In the genomic region with DNA sequence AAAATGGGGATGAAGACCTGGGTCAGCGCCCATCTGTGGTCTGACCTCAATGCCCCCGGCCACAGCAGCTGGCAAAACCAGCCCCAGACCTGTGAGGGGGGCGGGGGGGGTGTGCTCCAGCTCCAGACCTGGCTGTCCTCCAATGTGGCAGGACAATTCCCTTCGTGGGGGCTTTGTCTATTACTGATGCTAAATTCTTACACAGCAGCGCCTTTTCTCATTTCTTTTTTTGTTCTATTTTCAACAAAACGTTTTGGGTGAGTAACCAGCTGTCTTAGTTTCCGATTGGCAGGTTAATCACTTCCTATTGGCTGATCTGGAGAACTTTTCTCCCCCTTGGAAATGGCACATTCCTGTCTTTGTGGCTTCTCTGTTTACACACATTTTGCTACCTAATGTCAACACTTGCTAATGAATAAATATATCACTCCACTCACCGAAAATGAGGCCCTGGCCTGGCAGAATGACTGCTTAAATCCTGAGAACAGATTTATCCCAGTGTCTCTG, we compare ENCODE assay signal across 1 cellular context.
TF ChIP-seq lines count a peak whose summit lies in the region.

No MANE protein-coding gene starts in this region.

TF ChIP-seq in HepG2, 621 proteins besides CTCF, POLR2A, EP300 and RAD21 (continued from another document and continues in another):
- TF ChIP-seq, protein P1, sequence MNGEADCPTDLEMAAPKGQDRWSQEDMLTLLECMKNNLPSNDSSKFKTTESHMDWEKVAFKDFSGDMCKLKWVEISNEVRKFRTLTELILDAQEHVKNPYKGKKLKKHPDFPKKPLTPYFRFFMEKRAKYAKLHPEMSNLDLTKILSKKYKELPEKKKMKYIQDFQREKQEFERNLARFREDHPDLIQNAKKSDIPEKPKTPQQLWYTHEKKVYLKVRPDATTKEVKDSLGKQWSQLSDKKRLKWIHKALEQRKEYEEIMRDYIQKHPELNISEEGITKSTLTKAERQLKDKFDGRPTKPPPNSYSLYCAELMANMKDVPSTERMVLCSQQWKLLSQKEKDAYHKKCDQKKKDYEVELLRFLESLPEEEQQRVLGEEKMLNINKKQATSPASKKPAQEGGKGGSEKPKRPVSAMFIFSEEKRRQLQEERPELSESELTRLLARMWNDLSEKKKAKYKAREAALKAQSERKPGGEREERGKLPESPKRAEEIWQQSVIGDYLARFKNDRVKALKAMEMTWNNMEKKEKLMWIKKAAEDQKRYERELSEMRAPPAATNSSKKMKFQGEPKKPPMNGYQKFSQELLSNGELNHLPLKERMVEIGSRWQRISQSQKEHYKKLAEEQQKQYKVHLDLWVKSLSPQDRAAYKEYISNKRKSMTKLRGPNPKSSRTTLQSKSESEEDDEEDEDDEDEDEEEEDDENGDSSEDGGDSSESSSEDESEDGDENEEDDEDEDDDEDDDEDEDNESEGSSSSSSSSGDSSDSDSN (CRISPR knock-in tag; IDR thresholded peaks at IDR 0.05): no peak
- TF ChIP-seq, protein P2, sequence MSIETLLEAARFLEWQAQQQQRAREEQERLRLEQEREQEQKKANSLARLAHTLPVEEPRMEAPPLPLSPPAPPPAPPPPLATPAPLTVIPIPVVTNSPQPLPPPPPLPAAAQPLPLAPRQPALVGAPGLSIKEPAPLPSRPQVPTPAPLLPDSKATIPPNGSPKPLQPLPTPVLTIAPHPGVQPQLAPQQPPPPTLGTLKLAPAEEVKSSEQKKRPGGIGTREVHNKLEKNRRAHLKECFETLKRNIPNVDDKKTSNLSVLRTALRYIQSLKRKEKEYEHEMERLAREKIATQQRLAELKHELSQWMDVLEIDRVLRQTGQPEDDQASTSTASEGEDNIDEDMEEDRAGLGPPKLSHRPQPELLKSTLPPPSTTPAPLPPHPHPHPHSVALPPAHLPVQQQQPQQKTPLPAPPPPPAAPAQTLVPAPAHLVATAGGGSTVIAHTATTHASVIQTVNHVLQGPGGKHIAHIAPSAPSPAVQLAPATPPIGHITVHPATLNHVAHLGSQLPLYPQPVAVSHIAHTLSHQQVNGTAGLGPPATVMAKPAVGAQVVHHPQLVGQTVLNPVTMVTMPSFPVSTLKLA (IDR thresholded peaks at IDR 0.05): 0 out of 2 replicates have a peak, but pooled peaks have one; percentile 15
- TF ChIP-seq, protein P3, sequence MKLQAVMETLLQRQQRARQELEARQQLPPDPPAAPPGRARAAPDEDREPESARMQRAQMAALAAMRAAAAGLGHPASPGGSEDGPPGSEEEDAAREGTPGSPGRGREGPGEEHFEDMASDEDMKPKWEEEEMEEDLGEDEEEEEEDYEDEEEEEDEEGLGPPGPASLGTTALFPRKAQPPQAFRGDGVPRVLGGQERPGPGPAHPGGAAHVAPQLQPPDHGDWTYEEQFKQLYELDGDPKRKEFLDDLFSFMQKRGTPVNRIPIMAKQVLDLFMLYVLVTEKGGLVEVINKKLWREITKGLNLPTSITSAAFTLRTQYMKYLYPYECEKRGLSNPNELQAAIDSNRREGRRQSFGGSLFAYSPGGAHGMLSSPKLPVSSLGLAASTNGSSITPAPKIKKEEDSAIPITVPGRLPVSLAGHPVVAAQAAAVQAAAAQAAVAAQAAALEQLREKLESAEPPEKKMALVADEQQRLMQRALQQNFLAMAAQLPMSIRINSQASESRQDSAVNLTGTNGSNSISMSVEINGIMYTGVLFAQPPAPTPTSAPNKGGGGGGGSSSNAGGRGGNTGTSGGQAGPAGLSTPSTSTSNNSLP (IDR thresholded peaks at IDR 0.05; ENCODE audit: low read depth, low read length): peak; percentile 87
- TF ChIP-seq ETV5 (CRISPR knock-in tag; IDR thresholded peaks at IDR 0.05; ENCODE audit: borderline replicate concordance): peak; percentile 17; the same call in 1 of the 2 replicates
- TF ChIP-seq, protein P4, sequence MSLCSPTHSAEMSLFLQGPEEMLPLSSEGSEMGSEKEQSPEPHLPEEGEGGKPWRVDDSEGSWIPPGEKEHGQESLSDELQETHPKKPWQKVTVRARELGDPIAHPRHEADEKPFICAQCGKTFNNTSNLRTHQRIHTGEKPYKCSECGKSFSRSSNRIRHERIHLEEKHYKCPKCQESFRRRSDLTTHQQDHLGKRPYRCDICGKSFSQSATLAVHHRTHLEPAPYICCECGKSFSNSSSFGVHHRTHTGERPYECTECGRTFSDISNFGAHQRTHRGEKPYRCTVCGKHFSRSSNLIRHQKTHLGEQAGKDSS (CRISPR knock-in tag; IDR thresholded peaks at IDR 0.05; ENCODE audit: borderline replicate concordance, low read depth): no peak
- TF ChIP-seq MATR3 (CRISPR knock-in tag; IDR thresholded peaks at IDR 0.05): no peak
- TF ChIP-seq, protein P5, sequence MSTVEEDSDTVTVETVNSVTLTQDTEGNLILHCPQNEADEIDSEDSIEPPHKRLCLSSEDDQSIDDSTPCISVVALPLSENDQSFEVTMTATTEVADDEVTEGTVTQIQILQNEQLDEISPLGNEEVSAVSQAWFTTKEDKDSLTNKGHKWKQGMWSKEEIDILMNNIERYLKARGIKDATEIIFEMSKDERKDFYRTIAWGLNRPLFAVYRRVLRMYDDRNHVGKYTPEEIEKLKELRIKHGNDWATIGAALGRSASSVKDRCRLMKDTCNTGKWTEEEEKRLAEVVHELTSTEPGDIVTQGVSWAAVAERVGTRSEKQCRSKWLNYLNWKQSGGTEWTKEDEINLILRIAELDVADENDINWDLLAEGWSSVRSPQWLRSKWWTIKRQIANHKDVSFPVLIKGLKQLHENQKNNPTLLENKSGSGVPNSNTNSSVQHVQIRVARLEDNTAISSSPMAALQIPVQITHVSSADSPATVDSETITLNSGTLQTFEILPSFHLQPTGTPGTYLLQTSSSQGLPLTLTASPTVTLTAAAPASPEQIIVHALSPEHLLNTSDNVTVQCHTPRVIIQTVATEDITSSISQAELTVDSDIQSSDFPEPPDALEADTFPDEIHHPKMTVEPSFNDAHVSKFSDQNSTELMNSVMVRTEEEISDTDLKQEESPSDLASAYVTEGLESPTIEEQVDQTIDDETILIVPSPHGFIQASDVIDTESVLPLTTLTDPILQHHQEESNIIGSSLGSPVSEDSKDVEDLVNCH (CRISPR knock-in tag; IDR thresholded peaks at IDR 0.05): no peak
- no peak for TF ChIP-seq SYNCRIP (IDR thresholded peaks at IDR 0.05; ENCODE audit: insufficient read depth, low read depth, low read length)
- no peak for TF ChIP-seq KDM3A (CRISPR knock-in tag; IDR thresholded peaks at IDR 0.05; ENCODE audit: low read depth)
- TF ChIP-seq, protein P6, sequence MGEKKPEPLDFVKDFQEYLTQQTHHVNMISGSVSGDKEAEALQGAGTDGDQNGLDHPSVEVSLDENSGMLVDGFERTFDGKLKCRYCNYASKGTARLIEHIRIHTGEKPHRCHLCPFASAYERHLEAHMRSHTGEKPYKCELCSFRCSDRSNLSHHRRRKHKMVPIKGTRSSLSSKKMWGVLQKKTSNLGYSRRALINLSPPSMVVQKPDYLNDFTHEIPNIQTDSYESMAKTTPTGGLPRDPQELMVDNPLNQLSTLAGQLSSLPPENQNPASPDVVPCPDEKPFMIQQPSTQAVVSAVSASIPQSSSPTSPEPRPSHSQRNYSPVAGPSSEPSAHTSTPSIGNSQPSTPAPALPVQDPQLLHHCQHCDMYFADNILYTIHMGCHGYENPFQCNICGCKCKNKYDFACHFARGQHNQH (CRISPR knock-in tag; IDR thresholded peaks at IDR 0.05): no peak
- TF ChIP-seq FOXJ3 (CRISPR knock-in tag; IDR thresholded peaks at IDR 0.05; ENCODE audit: borderline replicate concordance): peak; percentile 49; the same call in 1 of the 2 replicates
- TF ChIP-seq IRF2 (CRISPR knock-in tag; IDR thresholded peaks at IDR 0.05): no peak
- TF ChIP-seq ZNF224 (CRISPR knock-in tag; IDR thresholded peaks at IDR 0.05): no peak
- TF ChIP-seq TRIM24 (CRISPR knock-in tag; IDR thresholded peaks at IDR 0.05): no peak
- TF ChIP-seq ZBTB38 (CRISPR knock-in tag; IDR thresholded peaks at IDR 0.05): no peak
- TF ChIP-seq ZFP90 (CRISPR knock-in tag; IDR thresholded peaks at IDR 0.05; ENCODE audit: borderline replicate concordance): peak; percentile 48; the same call in 1 of the 2 replicates
- TF ChIP-seq, protein P7, sequence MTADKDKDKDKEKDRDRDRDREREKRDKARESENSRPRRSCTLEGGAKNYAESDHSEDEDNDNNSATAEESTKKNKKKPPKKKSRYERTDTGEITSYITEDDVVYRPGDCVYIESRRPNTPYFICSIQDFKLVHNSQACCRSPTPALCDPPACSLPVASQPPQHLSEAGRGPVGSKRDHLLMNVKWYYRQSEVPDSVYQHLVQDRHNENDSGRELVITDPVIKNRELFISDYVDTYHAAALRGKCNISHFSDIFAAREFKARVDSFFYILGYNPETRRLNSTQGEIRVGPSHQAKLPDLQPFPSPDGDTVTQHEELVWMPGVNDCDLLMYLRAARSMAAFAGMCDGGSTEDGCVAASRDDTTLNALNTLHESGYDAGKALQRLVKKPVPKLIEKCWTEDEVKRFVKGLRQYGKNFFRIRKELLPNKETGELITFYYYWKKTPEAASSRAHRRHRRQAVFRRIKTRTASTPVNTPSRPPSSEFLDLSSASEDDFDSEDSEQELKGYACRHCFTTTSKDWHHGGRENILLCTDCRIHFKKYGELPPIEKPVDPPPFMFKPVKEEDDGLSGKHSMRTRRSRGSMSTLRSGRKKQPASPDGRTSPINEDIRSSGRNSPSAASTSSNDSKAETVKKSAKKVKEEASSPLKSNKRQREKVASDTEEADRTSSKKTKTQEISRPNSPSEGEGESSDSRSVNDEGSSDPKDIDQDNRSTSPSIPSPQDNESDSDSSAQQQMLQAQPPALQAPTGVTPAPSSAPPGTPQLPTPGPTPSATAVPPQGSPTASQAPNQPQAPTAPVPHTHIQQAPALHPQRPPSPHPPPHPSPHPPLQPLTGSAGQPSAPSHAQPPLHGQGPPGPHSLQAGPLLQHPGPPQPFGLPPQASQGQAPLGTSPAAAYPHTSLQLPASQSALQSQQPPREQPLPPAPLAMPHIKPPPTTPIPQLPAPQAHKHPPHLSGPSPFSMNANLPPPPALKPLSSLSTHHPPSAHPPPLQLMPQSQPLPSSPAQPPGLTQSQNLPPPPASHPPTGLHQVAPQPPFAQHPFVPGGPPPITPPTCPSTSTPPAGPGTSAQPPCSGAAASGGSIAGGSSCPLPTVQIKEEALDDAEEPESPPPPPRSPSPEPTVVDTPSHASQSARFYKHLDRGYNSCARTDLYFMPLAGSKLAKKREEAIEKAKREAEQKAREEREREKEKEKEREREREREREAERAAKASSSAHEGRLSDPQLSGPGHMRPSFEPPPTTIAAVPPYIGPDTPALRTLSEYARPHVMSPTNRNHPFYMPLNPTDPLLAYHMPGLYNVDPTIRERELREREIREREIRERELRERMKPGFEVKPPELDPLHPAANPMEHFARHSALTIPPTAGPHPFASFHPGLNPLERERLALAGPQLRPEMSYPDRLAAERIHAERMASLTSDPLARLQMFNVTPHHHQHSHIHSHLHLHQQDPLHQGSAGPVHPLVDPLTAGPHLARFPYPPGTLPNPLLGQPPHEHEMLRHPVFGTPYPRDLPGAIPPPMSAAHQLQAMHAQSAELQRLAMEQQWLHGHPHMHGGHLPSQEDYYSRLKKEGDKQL (CRISPR knock-in tag; IDR thresholded peaks at IDR 0.05; ENCODE audit: low read depth): 0 out of 2 replicates have a peak, but pooled peaks have one; percentile 14
- no peak for TF ChIP-seq ZNF335 (CRISPR knock-in tag; IDR thresholded peaks at IDR 0.05)
- TF ChIP-seq, protein P8, sequence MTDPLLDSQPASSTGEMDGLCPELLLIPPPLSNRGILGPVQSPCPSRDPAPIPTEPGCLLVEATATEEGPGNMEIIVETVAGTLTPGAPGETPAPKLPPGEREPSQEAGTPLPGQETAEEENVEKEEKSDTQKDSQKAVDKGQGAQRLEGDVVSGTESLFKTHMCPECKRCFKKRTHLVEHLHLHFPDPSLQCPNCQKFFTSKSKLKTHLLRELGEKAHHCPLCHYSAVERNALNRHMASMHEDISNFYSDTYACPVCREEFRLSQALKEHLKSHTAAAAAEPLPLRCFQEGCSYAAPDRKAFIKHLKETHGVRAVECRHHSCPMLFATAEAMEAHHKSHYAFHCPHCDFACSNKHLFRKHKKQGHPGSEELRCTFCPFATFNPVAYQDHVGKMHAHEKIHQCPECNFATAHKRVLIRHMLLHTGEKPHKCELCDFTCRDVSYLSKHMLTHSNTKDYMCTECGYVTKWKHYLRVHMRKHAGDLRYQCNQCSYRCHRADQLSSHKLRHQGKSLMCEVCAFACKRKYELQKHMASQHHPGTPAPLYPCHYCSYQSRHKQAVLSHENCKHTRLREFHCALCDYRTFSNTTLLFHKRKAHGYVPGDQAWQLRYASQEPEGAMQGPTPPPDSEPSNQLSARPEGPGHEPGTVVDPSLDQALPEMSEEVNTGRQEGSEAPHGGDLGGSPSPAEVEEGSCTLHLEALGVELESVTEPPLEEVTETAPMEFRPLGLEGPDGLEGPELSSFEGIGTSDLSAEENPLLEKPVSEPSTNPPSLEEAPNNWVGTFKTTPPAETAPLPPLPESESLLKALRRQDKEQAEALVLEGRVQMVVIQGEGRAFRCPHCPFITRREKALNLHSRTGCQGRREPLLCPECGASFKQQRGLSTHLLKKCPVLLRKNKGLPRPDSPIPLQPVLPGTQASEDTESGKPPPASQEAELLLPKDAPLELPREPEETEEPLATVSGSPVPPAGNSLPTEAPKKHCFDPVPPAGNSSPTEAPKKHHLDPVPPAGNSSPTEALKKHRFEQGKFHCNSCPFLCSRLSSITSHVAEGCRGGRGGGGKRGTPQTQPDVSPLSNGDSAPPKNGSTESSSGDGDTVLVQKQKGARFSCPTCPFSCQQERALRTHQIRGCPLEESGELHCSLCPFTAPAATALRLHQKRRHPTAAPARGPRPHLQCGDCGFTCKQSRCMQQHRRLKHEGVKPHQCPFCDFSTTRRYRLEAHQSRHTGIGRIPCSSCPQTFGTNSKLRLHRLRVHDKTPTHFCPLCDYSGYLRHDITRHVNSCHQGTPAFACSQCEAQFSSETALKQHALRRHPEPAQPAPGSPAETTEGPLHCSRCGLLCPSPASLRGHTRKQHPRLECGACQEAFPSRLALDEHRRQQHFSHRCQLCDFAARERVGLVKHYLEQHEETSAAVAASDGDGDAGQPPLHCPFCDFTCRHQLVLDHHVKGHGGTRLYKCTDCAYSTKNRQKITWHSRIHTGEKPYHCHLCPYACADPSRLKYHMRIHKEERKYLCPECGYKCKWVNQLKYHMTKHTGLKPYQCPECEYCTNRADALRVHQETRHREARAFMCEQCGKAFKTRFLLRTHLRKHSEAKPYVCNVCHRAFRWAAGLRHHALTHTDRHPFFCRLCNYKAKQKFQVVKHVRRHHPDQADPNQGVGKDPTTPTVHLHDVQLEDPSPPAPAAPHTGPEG (CRISPR knock-in tag; IDR thresholded peaks at IDR 0.05): no peak
- no peak for TF ChIP-seq HES4 (CRISPR knock-in tag; IDR thresholded peaks at IDR 0.05; ENCODE audit: borderline replicate concordance)
- TF ChIP-seq, protein P9, sequence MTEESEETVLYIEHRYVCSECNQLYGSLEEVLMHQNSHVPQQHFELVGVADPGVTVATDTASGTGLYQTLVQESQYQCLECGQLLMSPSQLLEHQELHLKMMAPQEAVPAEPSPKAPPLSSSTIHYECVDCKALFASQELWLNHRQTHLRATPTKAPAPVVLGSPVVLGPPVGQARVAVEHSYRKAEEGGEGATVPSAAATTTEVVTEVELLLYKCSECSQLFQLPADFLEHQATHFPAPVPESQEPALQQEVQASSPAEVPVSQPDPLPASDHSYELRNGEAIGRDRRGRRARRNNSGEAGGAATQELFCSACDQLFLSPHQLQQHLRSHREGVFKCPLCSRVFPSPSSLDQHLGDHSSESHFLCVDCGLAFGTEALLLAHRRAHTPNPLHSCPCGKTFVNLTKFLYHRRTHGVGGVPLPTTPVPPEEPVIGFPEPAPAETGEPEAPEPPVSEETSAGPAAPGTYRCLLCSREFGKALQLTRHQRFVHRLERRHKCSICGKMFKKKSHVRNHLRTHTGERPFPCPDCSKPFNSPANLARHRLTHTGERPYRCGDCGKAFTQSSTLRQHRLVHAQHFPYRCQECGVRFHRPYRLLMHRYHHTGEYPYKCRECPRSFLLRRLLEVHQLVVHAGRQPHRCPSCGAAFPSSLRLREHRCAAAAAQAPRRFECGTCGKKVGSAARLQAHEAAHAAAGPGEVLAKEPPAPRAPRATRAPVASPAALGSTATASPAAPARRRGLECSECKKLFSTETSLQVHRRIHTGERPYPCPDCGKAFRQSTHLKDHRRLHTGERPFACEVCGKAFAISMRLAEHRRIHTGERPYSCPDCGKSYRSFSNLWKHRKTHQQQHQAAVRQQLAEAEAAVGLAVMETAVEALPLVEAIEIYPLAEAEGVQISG (CRISPR knock-in tag; IDR thresholded peaks at IDR 0.05): peak; percentile 42; the same call in 1 of the 2 replicates
- TF ChIP-seq MIXL1 (CRISPR knock-in tag; IDR thresholded peaks at IDR 0.05): peak; percentile 80
